In genomic region chr14:20684662-20685456, GRCh38 we compare ENCODE assay signal across 8 cellular contexts. TPM values are rescaled to one million over a fixed set of nuclear protein-coding genes. Genes with fewer than 3 reads are reported as not detected.
A peak's percentile ranks its signal among the peaks of the same experiment; 100 is the strongest.
DNase-seq lines count a peak whose midpoint lies in the region; ATAC-seq and TF ChIP-seq lines count a peak whose summit lies in the region.

No MANE protein-coding gene starts in this region.

- DNase-seq in NOMO-1 treated with DMSO at 0.1 percent for 48 hours (lab: John Stamatoyannopoulos, UW; ENCODE audit: unreplicated experiment) (peak; percentile 3), NOMO-1 treated with dmso at 0.1 percent for 144 hours (lab: John Stamatoyannopoulos, UW; ENCODE audit: unreplicated experiment) (no peak), SW 1271 (lab: John Stamatoyannopoulos, UW) (peak; percentile 42 to 87), right atrium auricular region (ENCODE audit: low spot score) (peak; percentile 75), sigmoid colon (peak; percentile 88)

- H3K9me3 ChIP-seq in right atrium auricular region = no peaks in the 10 kb centered on the region
- no peaks in the 10 kb centered on the region for H3K9me3 ChIP-seq in sigmoid colon

- intact Hi-C loops in sigmoid colon (cut with DNase I) = loop anchor here (1.0 to 10.0 kb wide), 7 partner anchors 72 to 790 kb away; partner anchors contain the start of genes PARP2, PIP4P1, RAB2B and TEP1

- WGBS in sigmoid colon, 2 donors = 5 to 23% methylated on average over 22 of the region's 22 CpGs

- H3K4me1 ChIP-seq in right atrium auricular region (peaks cover 0 to 21% of the 10 kb centered on the region in 2 donors), sigmoid colon (peaks cover 4 to 41% (median 33%) of the 10 kb centered on the region in 4 donors)

- no peak for TF ChIP-seq EP300 in sigmoid colon (IDR thresholded peaks at IDR 0.05)

- peak overlapping the region; percentile 99 to 100 for H3K27ac ChIP-seq in right atrium auricular region
- peak overlapping the region; percentile 99 to 100 (median 99) for H3K27ac ChIP-seq in sigmoid colon

- ATAC-seq in HG03460 (IDR thresholded peaks at IDR 0.05; ENCODE audit: unreplicated experiment) = no peak
- no peak for ATAC-seq in HG03196 (IDR thresholded peaks at IDR 0.05; ENCODE audit: unreplicated experiment)
- ATAC-seq in HG02763 (IDR thresholded peaks at IDR 0.05; ENCODE audit: unreplicated experiment) = no peak

- TF ChIP-seq CTCF in right atrium auricular region (IDR thresholded peaks at IDR 0.05) (no peak), sigmoid colon (IDR thresholded peaks at IDR 0.05) (no peak)

- H3K36me3 ChIP-seq in right atrium auricular region (no peaks in the 10 kb centered on the region), sigmoid colon (no peaks in the 10 kb centered on the region)

- H3K27me3 ChIP-seq in right atrium auricular region (no peaks in the 10 kb centered on the region), sigmoid colon (no peaks in the 10 kb centered on the region)

- no peak for TF ChIP-seq POLR2A in sigmoid colon (IDR thresholded peaks at IDR 0.05)

- H3K4me3 ChIP-seq in right atrium auricular region = peak overlapping the region; percentile 77 to 79
- peak overlapping the region; percentile 77 to 93 (median 80) for H3K4me3 ChIP-seq in sigmoid colon

RNA-seq across cellular contexts. Expression of gene RNASE4, which starts 0.5 kb away (rescaled TPM):
- 10 to 100 TPM; 19.5 to 44.4 TPM for total RNA-seq in right atrium auricular region
- 100 to 1,000 TPM in 1 of 4 donors, 10 to 100 TPM in 3; 44.0 to 138 (median 65.5) TPM for total RNA-seq in sigmoid colon
- 10 to 100 TPM; 11.4 to 46.3 (median 15.5) TPM for polyA plus RNA-seq in sigmoid colon

RNA-seq across cellular contexts. Expression of gene ANG, which starts 3.7 kb away (rescaled TPM):
- total RNA-seq in right atrium auricular region (10 to 100 TPM in 1 of 2 donors, 1 to 10 TPM in 1; 4.4 to 14.5 TPM), sigmoid colon (10 to 100 TPM; 13.3 to 44.4 (median 19.0) TPM)
- 10 to 100 TPM; 15.5 to 28.3 (median 22.2) TPM for polyA plus RNA-seq in sigmoid colon

RNA-seq across cellular contexts. Expression of gene OR6S1, which starts 43.4 kb away (rescaled TPM):
- total RNA-seq in right atrium auricular region = not detected
- total RNA-seq in sigmoid colon = not detected
- not detected for polyA plus RNA-seq in sigmoid colon
